Comparison of ENCODE assay signal across 1 cellular context in the genomic region with DNA sequence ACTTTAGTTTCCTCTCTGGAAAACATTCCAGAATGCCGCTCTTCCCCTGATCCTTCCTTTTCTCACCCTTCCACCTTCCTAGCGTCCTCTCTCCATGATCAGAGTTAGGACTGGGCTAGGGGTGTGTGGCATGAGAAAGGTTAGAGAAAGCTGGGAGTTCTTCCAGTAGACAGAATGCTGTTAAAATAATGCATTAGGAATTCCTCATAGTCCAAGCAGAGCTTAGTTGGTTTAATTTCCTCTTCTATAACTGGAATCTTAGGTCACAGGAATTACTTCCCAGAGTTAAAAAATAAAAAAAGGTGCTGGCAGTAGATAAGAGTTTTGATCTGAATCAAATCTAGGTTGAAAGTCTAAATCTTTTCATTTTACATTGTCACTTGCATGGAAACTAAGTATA.
TF ChIP-seq lines count a peak whose summit lies in the region.

No MANE protein-coding gene starts in this region.

TF ChIP-seq in HepG2, 621 proteins besides CTCF, POLR2A, EP300 and RAD21:
- TF ChIP-seq SP140L (CRISPR knock-in tag; IDR thresholded peaks at IDR 0.05; ENCODE audit: borderline replicate concordance) (no peak), ZNF740 (CRISPR knock-in tag; IDR thresholded peaks at IDR 0.05) (no peak), PBX3 (CRISPR knock-in tag; IDR thresholded peaks at IDR 0.05; ENCODE audit: borderline replicate concordance) (no peak), TSC22D2 (CRISPR knock-in tag; IDR thresholded peaks at IDR 0.05; ENCODE audit: borderline replicate concordance) (no peak), ARNT (IDR thresholded peaks at IDR 0.05) (no peak), ZNF878 (CRISPR knock-in tag; IDR thresholded peaks at IDR 0.05) (no peak), SOX13 (IDR thresholded peaks at IDR 0.05) (no peak), SOX13 (CRISPR knock-in tag; conservative IDR thresholded peaks at IDR 0.05 in 1 of 2, IDR thresholded peaks at IDR 0.05 in 1 of 2) (no peak), ELF4 (CRISPR knock-in tag; IDR thresholded peaks at IDR 0.05; ENCODE audit: borderline replicate concordance) (no peak), ZMYM3 (CRISPR knock-in tag; IDR thresholded peaks at IDR 0.05) (no peak)
- TF ChIP-seq, protein P1, sequence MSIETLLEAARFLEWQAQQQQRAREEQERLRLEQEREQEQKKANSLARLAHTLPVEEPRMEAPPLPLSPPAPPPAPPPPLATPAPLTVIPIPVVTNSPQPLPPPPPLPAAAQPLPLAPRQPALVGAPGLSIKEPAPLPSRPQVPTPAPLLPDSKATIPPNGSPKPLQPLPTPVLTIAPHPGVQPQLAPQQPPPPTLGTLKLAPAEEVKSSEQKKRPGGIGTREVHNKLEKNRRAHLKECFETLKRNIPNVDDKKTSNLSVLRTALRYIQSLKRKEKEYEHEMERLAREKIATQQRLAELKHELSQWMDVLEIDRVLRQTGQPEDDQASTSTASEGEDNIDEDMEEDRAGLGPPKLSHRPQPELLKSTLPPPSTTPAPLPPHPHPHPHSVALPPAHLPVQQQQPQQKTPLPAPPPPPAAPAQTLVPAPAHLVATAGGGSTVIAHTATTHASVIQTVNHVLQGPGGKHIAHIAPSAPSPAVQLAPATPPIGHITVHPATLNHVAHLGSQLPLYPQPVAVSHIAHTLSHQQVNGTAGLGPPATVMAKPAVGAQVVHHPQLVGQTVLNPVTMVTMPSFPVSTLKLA (IDR thresholded peaks at IDR 0.05) = no peak
